In the genomic region with DNA sequence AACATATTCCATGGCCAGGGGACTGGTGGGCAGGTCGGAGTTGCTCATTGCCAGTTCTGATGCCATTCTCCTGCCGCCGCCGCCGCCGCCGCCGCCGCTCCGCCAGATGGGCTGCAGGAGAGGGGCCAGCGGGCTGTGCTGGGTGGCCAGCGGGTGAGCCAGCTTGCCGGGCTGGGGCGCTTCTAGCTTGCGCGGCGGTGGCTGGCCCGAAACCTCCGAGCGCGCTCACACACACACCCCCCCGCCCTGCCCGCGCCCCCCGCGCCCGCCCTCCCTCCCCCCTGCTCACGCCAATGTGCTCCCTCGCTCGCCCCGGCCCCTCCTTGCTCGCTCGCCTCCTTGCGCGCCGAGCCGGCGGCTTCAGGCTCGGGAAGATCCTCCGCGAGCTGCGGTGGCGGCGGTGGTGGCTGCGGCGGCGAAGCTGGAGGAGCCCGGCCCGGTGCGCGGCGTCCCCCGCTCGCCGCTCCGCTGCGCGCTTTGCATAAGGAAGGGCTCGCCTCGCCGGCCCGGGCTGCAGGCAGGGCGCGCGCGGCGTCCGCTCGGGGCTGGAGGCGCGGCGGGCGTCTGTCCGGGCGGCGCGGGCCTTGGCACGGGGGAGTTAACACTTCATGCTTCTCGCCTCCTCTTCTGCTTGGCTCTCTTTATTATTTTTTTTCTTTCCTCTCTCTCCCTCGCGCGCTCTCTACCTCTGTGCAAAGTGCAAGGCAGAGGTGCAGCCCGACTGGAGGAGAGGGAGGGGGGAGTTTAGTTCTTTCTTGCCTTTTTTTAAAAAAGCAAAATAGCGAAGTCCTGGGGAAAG, we compare ENCODE assay signal across 8 cellular contexts. TPM values are rescaled to one million over a fixed set of nuclear protein-coding genes. Genes with fewer than 3 reads are reported as not detected.
DNase-seq lines count a peak whose midpoint lies in the region; ATAC-seq and TF ChIP-seq lines count a peak whose summit lies in the region.

No MANE protein-coding gene starts in this region.

- no peak for TF ChIP-seq CTCF in brain microvascular endothelial cell (IDR thresholded peaks at IDR 0.05; ENCODE audit: low read depth, low read length, missing control alignments)
- no peak for TF ChIP-seq CTCF in sigmoid colon (IDR thresholded peaks at IDR 0.05)

- peak overlapping the region; percentile 64 for H3K4me3 ChIP-seq in SJSA1
- peak overlapping the region; percentile 83 for H3K4me3 ChIP-seq in brain microvascular endothelial cell (ENCODE audit: low read depth, low read length)
- H3K4me3 ChIP-seq in iPS-15b (ENCODE audit: low read depth, low read length), result peak overlapping the region; percentile 81
- H3K4me3 ChIP-seq in sigmoid colon, result peak overlapping the region; percentile 45 to 76 (median 69)

- TF ChIP-seq EP300 in sigmoid colon (IDR thresholded peaks at IDR 0.05), result no peak

- in situ Hi-C loops in Caki2 (cut with HindIII; ENCODE audit: low pct_unique_long_range_greater_than_20kb, low sequenced_read_pairs) (no loop called here), brain microvascular endothelial cell (cut with HindIII; ENCODE audit: low pct_ligation_motif_present, low sequenced_read_pairs) (no loop called here)

- no peak overlapping the region for H3K9ac ChIP-seq in iPS-15b (ENCODE audit: low read depth, low read length)

- peak; percentile 59 for DNase-seq in Caki2 (ENCODE audit: low read depth)
- peak; percentile 58 to 76 for DNase-seq in SJSA1 (ENCODE audit: low read depth in 1 of 2, low spot score in 2 of 2)
- no peak for DNase-seq in brain microvascular endothelial cell
- peak; percentile 82 for DNase-seq in sigmoid colon

- peaks cover 10% of the 10 kb centered on the region for H3K4me1 ChIP-seq in SJSA1 (replicated peaks)
- H3K4me1 ChIP-seq in iPS-15b (ENCODE audit: control insufficient read depth, insufficient read depth, low read length), result peaks cover 11% of the 10 kb centered on the region
- peaks cover 0 to 24% (median 18%) of the 10 kb centered on the region in 4 donors for H3K4me1 ChIP-seq in sigmoid colon

- peak; percentile 67 for ATAC-seq in HG02885 (IDR thresholded peaks at IDR 0.05; ENCODE audit: poor library complexity, unreplicated experiment)
- no peak for ATAC-seq in GM18517 (IDR thresholded peaks at IDR 0.05; ENCODE audit: unreplicated experiment)
- no peak for ATAC-seq in GM18858 (IDR thresholded peaks at IDR 0.05; ENCODE audit: unreplicated experiment)

- TF ChIP-seq POLR2A in sigmoid colon (IDR thresholded peaks at IDR 0.05), result no peak

- intact Hi-C loops in sigmoid colon (cut with DNase I), result loop anchor here (2.0 to 10.0 kb wide), 9 partner anchors 169 to 1478 kb away; no protein-coding TSS in a partner anchor

- no peak overlapping the region for H3K27ac ChIP-seq in SJSA1
- peak overlapping the region; percentile 16 for H3K27ac ChIP-seq in brain microvascular endothelial cell
- peak overlapping the region; percentile 87 to 94 (median 90) for H3K27ac ChIP-seq in sigmoid colon

- H3K9me3 ChIP-seq in SJSA1 (replicated peaks), result no peaks in the 10 kb centered on the region
- no peaks in the 10 kb centered on the region for H3K9me3 ChIP-seq in iPS-15b (ENCODE audit: control insufficient read depth, insufficient read depth, low read length)
- H3K9me3 ChIP-seq in sigmoid colon, result no peaks in the 10 kb centered on the region

- H3K27me3 ChIP-seq in SJSA1 (replicated peaks) (no peaks in the 10 kb centered on the region), brain microvascular endothelial cell (replicated peaks) (no peaks in the 10 kb centered on the region), iPS-15b (ENCODE audit: control insufficient read depth, insufficient read depth, low read length) (peaks cover 7% of the 10 kb centered on the region), sigmoid colon (no peaks in the 10 kb centered on the region)

- 0 to 1% methylated on average over 84 of the region's 84 CpGs for WGBS in sigmoid colon, 2 donors

- H3K36me3 ChIP-seq in SJSA1 (no peaks in the 10 kb centered on the region; the same call in 1 of the 2 replicates), brain microvascular endothelial cell (replicated peaks) (no peaks in the 10 kb centered on the region), iPS-15b (ENCODE audit: control insufficient read depth, insufficient read depth, low read length) (no peaks in the 10 kb centered on the region), sigmoid colon (no peaks in the 10 kb centered on the region)

RNA-seq across cellular contexts. Expression of a gene that starts 0.5 kb away (rescaled TPM):
- 0.12 and 4.1 TPM in 2 replicates for total RNA-seq in Caki2 (2014; rRNA removed; shearing (Covaris generic); ENCODE audit: low replicate concordance)
- 12.8 and 13.8 TPM in 2 replicates for total RNA-seq in SJSA1 (2014; rRNA removed; shearing (Covaris generic))
- total RNA-seq in sigmoid colon, result 10 to 100 TPM; 19.1 to 46.3 (median 36.2) TPM
- polyA plus RNA-seq in sigmoid colon, result 10 to 100 TPM in 1 of 3 donors, 1 to 10 TPM in 2; 6.0 to 12.6 (median 9.2) TPM
